ENCODE assay signal across 15 cellular contexts in genomic region chr1:53653200-53653575, GRCh38.
DNase-seq lines count a peak whose midpoint lies in the region; ATAC-seq and TF ChIP-seq lines count a peak whose summit lies in the region.
"Had no signal": no experiment of that assay in that cellular context is flagged by ENCODE, and none has a peak within 500 bp of the region (broad histone marks: within the 10 kb centered on the region; RNA-seq: fewer than 3 reads in every experiment).

No MANE protein-coding gene starts in this region.

- CTCF ChIA-PET in PC-3 (lab: Charles Lee) = no interaction called here

- TF ChIP-seq EP300 in suprapubic skin (IDR thresholded peaks at IDR 0.05) = no peak

- H3K4ac ChIP-seq in neuronal stem cell (ENCODE audit: low read length) = no peak overlapping the region

- no peaks in the 10 kb centered on the region for H3K36me3 Mint-ChIP-seq in chondrocyte (ENCODE audit: low read depth)
- H3K36me3 Mint-ChIP-seq: CD8-positive, alpha-beta T cell had no signal

- H3K36me3 ChIP-seq in H7 (replicated peaks; ENCODE audit: control insufficient read depth, insufficient read depth, low read length) = no peaks in the 10 kb centered on the region
- H3K36me3 ChIP-seq in neuronal stem cell (replicated peaks in 1 of 2; ENCODE audit: control insufficient read depth in 2 of 2, insufficient read depth in 2 of 2, low read length in 2 of 2) = no peaks in the 10 kb centered on the region
- no peaks in the 10 kb centered on the region for H3K36me3 ChIP-seq in suprapubic skin
- no peaks in the 10 kb centered on the region for H3K36me3 ChIP-seq in PC-3 (ENCODE audit: low read depth, low read length)
- H3K36me3 ChIP-seq: BE2C had no signal

- no peaks in the 10 kb centered on the region for H3K27me3 Mint-ChIP-seq in chondrocyte (ENCODE audit: low read depth)

- TF ChIP-seq POLR2A in suprapubic skin (IDR thresholded peaks at IDR 0.05) = no peak

- H3K4me3 ChIP-seq in H7 (ENCODE audit: insufficient read depth, low read depth, low read length) (no peak overlapping the region), neuronal stem cell (ENCODE audit: low read length in 2 of 2) (no peak overlapping the region), suprapubic skin (no peak overlapping the region), PC-3 (ENCODE audit: low read length) (no peak overlapping the region)
- H3K4me3 ChIP-seq: A549 had no signal

- H3K9me3 ChIP-seq in neuronal stem cell (replicated peaks in 1 of 2; ENCODE audit: control insufficient read depth in 2 of 2, insufficient read depth in 1 of 2, low read depth in 1 of 2, low read length in 2 of 2) (no peaks in the 10 kb centered on the region), suprapubic skin (no peaks in the 10 kb centered on the region), PC-3 (ENCODE audit: low read length) (no peaks in the 10 kb centered on the region)
- H3K9me3 ChIP-seq: A549, BE2C had no signal

- no peak overlapping the region for H3K27ac Mint-ChIP-seq in chondrocyte (ENCODE audit: unreplicated experiment)
- H3K27ac Mint-ChIP-seq: CD8-positive, alpha-beta T cell had no signal

- no peaks in the 10 kb centered on the region for H3K79me2 ChIP-seq in PC-3 (ENCODE audit: low read length)

- peak overlapping the region; percentile 12 for H3K18ac ChIP-seq in neuronal stem cell (ENCODE audit: low read length)

- no peaks in the 10 kb centered on the region for H4K20me1 ChIP-seq in PC-3 (ENCODE audit: low read length)

- no peaks in the 10 kb centered on the region for H3K9me3 Mint-ChIP-seq in chondrocyte (ENCODE audit: low read depth)
- H3K9me3 Mint-ChIP-seq: CD8-positive, alpha-beta T cell had no signal

- H3K4me3 Mint-ChIP-seq in chondrocyte (ENCODE audit: unreplicated experiment) = no peak overlapping the region
- H3K4me3 Mint-ChIP-seq: CD8-positive, alpha-beta T cell had no signal

- WGBS in neuronal stem cell (ENCODE audit: extremely low coverage in 2 of 2, insufficient read length in 2 of 2, insufficient replicate concordance in 1 of 2), 2 donors = no CpG with 5 or more reads among the region's 7 CpGs
- 90% methylated on average over 7 of the region's 7 CpGs for WGBS in suprapubic skin

- no peak overlapping the region for H2AK5ac ChIP-seq in neuronal stem cell (ENCODE audit: low read depth, low read length)

- TF ChIP-seq CTCF in chondrocyte (IDR thresholded peaks at IDR 0.05) (no peak), suprapubic skin (IDR thresholded peaks at IDR 0.05) (no peak), PC-3 (conservative IDR thresholded peaks at IDR 0.05; ENCODE audit: low read depth, low read length) (no peak)

- no peaks in the 10 kb centered on the region for H3K79me1 ChIP-seq in neuronal stem cell (ENCODE audit: low read depth, low read length)

- no peak overlapping the region for H2BK5ac ChIP-seq in neuronal stem cell (ENCODE audit: low read length)

- H3K27me3 ChIP-seq in H7 (ENCODE audit: control insufficient read depth, insufficient read depth, low read length) (no peaks in the 10 kb centered on the region; the same call in 1 of the 2 replicates), neuronal stem cell (ENCODE audit: control insufficient read depth in 3 of 3, insufficient read depth in 3 of 3, low read depth in 1 of 3, low read length in 3 of 3) (peaks cover 0 to 15% (median 0%) of the 10 kb centered on the region in 3 experiments), suprapubic skin (no peaks in the 10 kb centered on the region), PC-3 (ENCODE audit: low read length) (no peaks in the 10 kb centered on the region)
- H3K27me3 ChIP-seq: BE2C had no signal

- no peak overlapping the region for H2BK120ac ChIP-seq in neuronal stem cell (ENCODE audit: low read depth, low read length)

- no peak overlapping the region for H2BK15ac ChIP-seq in neuronal stem cell (ENCODE audit: low read length)

- H3K27ac ChIP-seq in neuronal stem cell (replicated peaks; ENCODE audit: low read length) (no peak overlapping the region), suprapubic skin (no peak overlapping the region), PC-3 (ENCODE audit: low read length) (no peak overlapping the region)
- H3K27ac ChIP-seq: A549, C4-2B had no signal

- intact Hi-C loops in PC-3 (cut with micrococcal nuclease) = no loop called here

- no peaks in the 10 kb centered on the region for H3K9me2 ChIP-seq in PC-3 (replicated peaks; ENCODE audit: low read length)

- H3K4me1 ChIP-seq in neuronal stem cell (ENCODE audit: control insufficient read depth in 2 of 2, insufficient read depth in 1 of 2, low read depth in 1 of 2, low read length in 2 of 2) (no peaks in the 10 kb centered on the region), suprapubic skin (peaks cover 10% of the 10 kb centered on the region), PC-3 (ENCODE audit: insufficient read depth, low read length) (no peaks in the 10 kb centered on the region)
- H3K4me1 ChIP-seq: A549, BE2C had no signal

- no peak overlapping the region for H3K14ac ChIP-seq in neuronal stem cell (ENCODE audit: low read length)

- no peak overlapping the region for H2AFZ ChIP-seq in neuronal stem cell (ENCODE audit: low read length)
- no peak overlapping the region for H2AFZ ChIP-seq in PC-3 (ENCODE audit: low read length)

- no peak overlapping the region for H4K91ac ChIP-seq in neuronal stem cell (ENCODE audit: low read depth, low read length, poor library complexity)

- DNase-seq in H7 (peak; percentile 43), chondrocyte (ENCODE audit: low spot score) (peak; percentile 68), neuronal stem cell (ENCODE audit: low spot score) (no peak), suprapubic skin (ENCODE audit: low spot score in 2 of 2) (peak; percentile 38 to 50), PC-3 (no peak), ecto neural progenitor cell (ENCODE audit: low spot score) (no peak), H4 (ENCODE audit: low spot score) (no peak)
- DNase-seq: BE2C; CD8-positive, alpha-beta T cell; COR-L47; DND-41; GDM1 had no signal

- ATAC-seq in PC-3 = no peak
- ATAC-seq in HG03175 (IDR thresholded peaks at IDR 0.05; ENCODE audit: unreplicated experiment) = no peak
- ATAC-seq: A549; CD8-positive, alpha-beta T cell had no signal

- H3K9ac ChIP-seq in neuronal stem cell (ENCODE audit: low read depth, low read length, poor library complexity) = no peak overlapping the region
- H3K9ac ChIP-seq in PC-3 (ENCODE audit: low read length) = no peak overlapping the region

- H2BK12ac ChIP-seq in neuronal stem cell (ENCODE audit: low read length) = no peak overlapping the region

- no peak overlapping the region for H4K8ac ChIP-seq in neuronal stem cell (ENCODE audit: low read depth, low read length)

- no TSS peak for BruUV-seq in PC-3 (replicated peaks; lab: Mats Ljungman, UMichigan)

- H3K23ac ChIP-seq in neuronal stem cell (ENCODE audit: low read depth, low read length, poor library complexity) = no peak overlapping the region

- no peaks in the 10 kb centered on the region for H3F3A ChIP-seq in PC-3 (ENCODE audit: low read length, unreplicated experiment)

- POLR2A ChIA-PET in PC-3 (lab: Charles Lee; ENCODE audit: unreplicated experiment) = no interaction called here

- H3K4me2 ChIP-seq in neuronal stem cell (ENCODE audit: insufficient read depth, low read length, poor library complexity, severe bottlenecking) (no peak overlapping the region), PC-3 (ENCODE audit: low read length) (no peak overlapping the region)
- H3K4me2 ChIP-seq: A549 had no signal

- H3K4me1 Mint-ChIP-seq in chondrocyte (ENCODE audit: low read depth) = peaks cover 57% of the 10 kb centered on the region

Comparison
In these comparisons a context has a peak if more than half of its experiments do, and no peak if none do; other contexts are left out.
1. DNase-seq: peak in H7 (single experiment), chondrocyte (single experiment) and suprapubic skin (2 of 2); none in neuronal stem cell (single experiment), PC-3 (single experiment), ecto neural progenitor cell (single experiment) and H4 (single experiment).